In genomic region chr18:73835039-73835438, GRCh38 we compare ENCODE assay signal across 11 cellular contexts.
"Had no signal": no experiment of that assay in that cellular context is flagged by ENCODE, and none has a peak within 500 bp of the region (broad histone marks: within the 10 kb centered on the region; RNA-seq: fewer than 3 reads in every experiment).

No MANE protein-coding gene starts in this region.

- H3K4me2 ChIP-seq: GM23338 had no signal

- H3K4me3 ChIP-seq: GM23248, GM23338, HAP-1 had no signal

- H3K9me3 ChIP-seq: HAP-1 had no signal

- H3K27ac ChIP-seq: GM23248 had no signal

- ATAC-seq: GM23338, HCT116 had no signal

- H2AFZ ChIP-seq: GM23248, GM23338 had no signal

- H3K9ac ChIP-seq: GM23248 had no signal

- H3K9me3 Mint-ChIP-seq: H9, HFFc6 had no signal

- H3K27ac Mint-ChIP-seq: GM23338, H9, HFFc6 had no signal

- FAIRE-seq: H1, H54 had no signal

- H3K36me3 ChIP-seq: HAP-1 had no signal

- DNase-seq: GOT3, H7, H9, HCEC 1CT had no signal

- H3K4me3 Mint-ChIP-seq: GM23338, H9, HFFc6 had no signal

- H3K4me1 ChIP-seq: HAP-1 had no signal
